Comparison of ENCODE assay signal across 8 cellular contexts in genomic region chr6:157380458-157380778, GRCh38. TPM values are rescaled to one million over a fixed set of nuclear protein-coding genes. Genes with fewer than 3 reads are reported as not detected.
DNase-seq lines count a peak whose midpoint lies in the region; ATAC-seq lines count a peak whose summit lies in the region.

No MANE protein-coding gene starts in this region.

- H3K36me3 Mint-ChIP-seq in activated T-helper 2 cell treated with anti-CD3 and anti-CD28 coated beads, Interferon-gamma antibody, Interleukin-2, Interleukin-4, amounts not matched to agents 10 μg/mL and 5 μg/mL and 100 μg/mL, durations not matched to agents 14 hours and 24 hours and 36 hours (ENCODE audit: low read depth): peaks cover 17% of the 10 kb centered on the region
- H3K36me3 Mint-ChIP-seq in stimulated activated memory B cell treated with anti-CD40 and anti-IgM and Interleukin-4, amounts not matched to agents 10 μg/mL and 1 μg/mL and 100 μg/mL, for 72 hours: peaks cover 20% of the 10 kb centered on the region

- ATAC-seq in HG03139 (IDR thresholded peaks at IDR 0.05; ENCODE audit: unreplicated experiment): peak; percentile 1
- ATAC-seq in stimulated activated memory B cell treated with anti-CD40 and anti-IgM and Interleukin-4, amounts not matched to agents 10 μg/mL and 1 μg/mL and 100 μg/mL, for 72 hours: peak; percentile 34

- peaks cover 31% of the 10 kb centered on the region for H3K4me1 Mint-ChIP-seq in activated T-helper 2 cell treated with anti-CD3 and anti-CD28 coated beads, Interferon-gamma antibody, Interleukin-2, Interleukin-4, amounts not matched to agents 10 μg/mL and 5 μg/mL and 100 μg/mL, durations not matched to agents 14 hours and 24 hours and 36 hours (ENCODE audit: low read depth)
- peaks cover 55% of the 10 kb centered on the region for H3K4me1 Mint-ChIP-seq in stimulated activated memory B cell treated with anti-CD40 and anti-IgM and Interleukin-4, amounts not matched to agents 10 μg/mL and 1 μg/mL and 100 μg/mL, for 72 hours

- DNase-seq in activated T-cell treated with anti-CD3 and anti-CD28 coated beads for 24 hours (ENCODE audit: low read depth): peak; percentile 7
- DNase-seq in activated T-cell treated with anti-CD3 and anti-CD28 coated beads for 4 hours: no peak
- no peak for DNase-seq in activated T-helper 2 cell treated with anti-CD3 and anti-CD28 coated beads, Interferon-gamma antibody, Interleukin-2, Interleukin-4, amounts not matched to agents 10 μg/mL and 5 μg/mL and 100 μg/mL, durations not matched to agents 14 hours and 24 hours and 36 hours (ENCODE audit: low spot score)
- peak; percentile 43 for DNase-seq in iPS-NIHi11 (ENCODE audit: low spot score)
- DNase-seq in HUDEP-2 (lab: John Stamatoyannopoulos, UW; ENCODE audit: unreplicated experiment in 76 of 76): no peak
- no peak for DNase-seq in NCI-H774 (lab: John Stamatoyannopoulos, UW)

- intact Hi-C loops in activated T-helper 2 cell treated with anti-CD3 and anti-CD28 coated beads, Interferon-gamma antibody, Interleukin-2, Interleukin-4, amounts not matched to agents 10 μg/mL and 5 μg/mL and 100 μg/mL, durations not matched to agents 14 hours and 24 hours and 36 hours (cut with micrococcal nuclease): loop anchor here (1.0 to 10.0 kb wide), 6 partner anchors 57 to 564 kb away; partner anchors contain the start of gene TMEM242

- H3K27me3 Mint-ChIP-seq in activated T-helper 2 cell treated with anti-CD3 and anti-CD28 coated beads, Interferon-gamma antibody, Interleukin-2, Interleukin-4, amounts not matched to agents 10 μg/mL and 5 μg/mL and 100 μg/mL, durations not matched to agents 14 hours and 24 hours and 36 hours (ENCODE audit: low read depth): peaks cover 14% of the 10 kb centered on the region
- H3K27me3 Mint-ChIP-seq in stimulated activated memory B cell treated with anti-CD40 and anti-IgM and Interleukin-4, amounts not matched to agents 10 μg/mL and 1 μg/mL and 100 μg/mL, for 72 hours: no peaks in the 10 kb centered on the region

- H3K27ac Mint-ChIP-seq in activated T-helper 2 cell treated with anti-CD3 and anti-CD28 coated beads, Interferon-gamma antibody, Interleukin-2, Interleukin-4, amounts not matched to agents 10 μg/mL and 5 μg/mL and 100 μg/mL, durations not matched to agents 14 hours and 24 hours and 36 hours: peak overlapping the region; percentile 59
- peak overlapping the region; percentile 69 for H3K27ac Mint-ChIP-seq in stimulated activated memory B cell treated with anti-CD40 and anti-IgM and Interleukin-4, amounts not matched to agents 10 μg/mL and 1 μg/mL and 100 μg/mL, for 72 hours

- no peaks in the 10 kb centered on the region for H3K9me3 Mint-ChIP-seq in activated T-helper 2 cell treated with anti-CD3 and anti-CD28 coated beads, Interferon-gamma antibody, Interleukin-2, Interleukin-4, amounts not matched to agents 10 μg/mL and 5 μg/mL and 100 μg/mL, durations not matched to agents 14 hours and 24 hours and 36 hours
- no peaks in the 10 kb centered on the region for H3K9me3 Mint-ChIP-seq in stimulated activated memory B cell treated with anti-CD40 and anti-IgM and Interleukin-4, amounts not matched to agents 10 μg/mL and 1 μg/mL and 100 μg/mL, for 72 hours

- peak overlapping the region; percentile 74 for H3K4me3 Mint-ChIP-seq in activated T-helper 2 cell treated with anti-CD3 and anti-CD28 coated beads, Interferon-gamma antibody, Interleukin-2, Interleukin-4, amounts not matched to agents 10 μg/mL and 5 μg/mL and 100 μg/mL, durations not matched to agents 14 hours and 24 hours and 36 hours (ENCODE audit: low read depth)
- H3K4me3 Mint-ChIP-seq in stimulated activated memory B cell treated with anti-CD40 and anti-IgM and Interleukin-4, amounts not matched to agents 10 μg/mL and 1 μg/mL and 100 μg/mL, for 72 hours: peak overlapping the region; percentile 65

RNA-seq across cellular contexts. Expression of gene ZDHHC14, which starts 0.6 kb away (rescaled TPM):
- total RNA-seq in activated T-helper 2 cell treated with anti-CD3 and anti-CD28 coated beads, Interferon-gamma antibody, Interleukin-2, Interleukin-4, amounts not matched to agents 10 μg/mL and 5 μg/mL and 100 μg/mL, durations not matched to agents 14 hours and 24 hours and 36 hours: 7.8 and 8.4 TPM in 2 replicates

RNA-seq across cellular contexts. Expression of gene TMEM242, which starts 57.1 kb away (rescaled TPM):
- 11.8 and 11.9 TPM in 2 replicates for total RNA-seq in activated T-helper 2 cell treated with anti-CD3 and anti-CD28 coated beads, Interferon-gamma antibody, Interleukin-2, Interleukin-4, amounts not matched to agents 10 μg/mL and 5 μg/mL and 100 μg/mL, durations not matched to agents 14 hours and 24 hours and 36 hours

Comparison
In these comparisons a context has a peak if more than half of its experiments do, and no peak if none do; other contexts are left out.
1. DNase-seq: peak in activated T-cell treated with anti-CD3 and anti-CD28 coated beads for 24 hours (single experiment) and iPS-NIHi11 (single experiment); none in activated T-cell treated with anti-CD3 and anti-CD28 coated beads for 4 hours (single experiment), activated T-helper 2 cell treated with anti-CD3 and anti-CD28 coated beads, Interferon-gamma antibody, Interleukin-2, Interleukin-4, amounts not matched to agents 10 μg/mL and 5 μg/mL and 100 μg/mL, durations not matched to agents 14 hours and 24 hours and 36 hours (single experiment), HUDEP-2 (0 of 76) and NCI-H774 (single experiment).